ENCODE assay signal across 23 cellular contexts in genomic region chr10:71825217-71825616, GRCh38. TPM values are rescaled to one million over a fixed set of nuclear protein-coding genes. Genes with fewer than 3 reads are reported as not detected.
DNase-seq lines count a peak whose midpoint lies in the region; ATAC-seq, FAIRE-seq and TF ChIP-seq lines count a peak whose summit lies in the region.
"Had no signal": no experiment of that assay in that cellular context is flagged by ENCODE, and none has a peak within 500 bp of the region (broad histone marks: within the 10 kb centered on the region; RNA-seq: fewer than 3 reads in every experiment).

No MANE protein-coding gene starts in this region.

- no peak overlapping the region for H3K27ac ChIP-seq in GM12878 (ENCODE audit: control insufficient read depth, insufficient read depth)
- H3K27ac ChIP-seq in osteoblast (ENCODE audit: low read depth, low read length): no peak overlapping the region

- H3K27ac Mint-ChIP-seq in activated CD4-positive, alpha-beta memory T cell treated with anti-CD3 and anti-CD28 coated beads for 36 hours: no peak overlapping the region
- H3K27ac Mint-ChIP-seq: activated CD8-positive, alpha-beta T cell treated with anti-CD3 and anti-CD28 coated beads, Interleukin-2, amount 10 ng/mL, durations not matched to agents 7 days and 5 days; activated naive CD4-positive, alpha-beta T cell treated with anti-CD3 and anti-CD28 coated beads, Interleukin-2, amount 10 ng/mL, durations not matched to agents 7 days and 5 days; CD8-positive, alpha-beta T cell; natural killer cell treated with Interleukin-12 subunit alpha and Interleukin-12 subunit beta and Interleukin-15 and Interleukin-18, amount 100 ng/mL, for 72 hours; stimulated activated memory B cell treated with anti-CD40 and anti-IgM and Interleukin-4, amounts not matched to agents 10 μg/mL and 1 μg/mL and 100 μg/mL, for 72 hours had no signal

- no peak for FAIRE-seq in GM12878 (lab: Jason Lieb, UNC)
- FAIRE-seq: RCC 7860 had no signal

- H3K36me3 Mint-ChIP-seq in activated CD4-positive, alpha-beta memory T cell treated with anti-CD3 and anti-CD28 coated beads for 36 hours: peaks cover 28% of the 10 kb centered on the region

- H3K9me2 ChIP-seq in Loucy (replicated peaks; ENCODE audit: low read depth, low read length): no peaks in the 10 kb centered on the region

- H3K4me3 ChIP-seq in GM06990 (replicated peaks; ENCODE audit: low read depth, low read length) (no peak overlapping the region), Loucy (ENCODE audit: low read length, poor library complexity, severe bottlenecking) (no peak overlapping the region), GM12878 (no peak overlapping the region), osteoblast (ENCODE audit: insufficient read depth, low read length) (no peak overlapping the region)

- no peak overlapping the region for H3K4me3 Mint-ChIP-seq in activated CD4-positive, alpha-beta memory T cell treated with anti-CD3 and anti-CD28 coated beads for 36 hours
- H3K4me3 Mint-ChIP-seq: activated CD8-positive, alpha-beta T cell treated with anti-CD3 and anti-CD28 coated beads, Interleukin-2, amount 10 ng/mL, durations not matched to agents 7 days and 5 days; activated naive CD4-positive, alpha-beta T cell treated with anti-CD3 and anti-CD28 coated beads, Interleukin-2, amount 10 ng/mL, durations not matched to agents 7 days and 5 days; activated T-cell treated with anti-CD3 and anti-CD28 coated beads, Interleukin-2, amount 50 U/mL, for 4 hours; CD8-positive, alpha-beta T cell; IgD-negative memory B cell; natural killer cell treated with Interleukin-12 subunit alpha and Interleukin-12 subunit beta and Interleukin-15 and Interleukin-18, amount 100 ng/mL, for 72 hours; stimulated activated memory B cell treated with anti-CD40 and anti-IgM and Interleukin-4, amounts not matched to agents 10 μg/mL and 1 μg/mL and 100 μg/mL, for 72 hours had no signal

- H3K79me2 ChIP-seq in Loucy (ENCODE audit: insufficient read depth, low read length): no peaks in the 10 kb centered on the region
- H3K79me2 ChIP-seq in GM12878 (ENCODE audit: control insufficient read depth, insufficient read depth, low read length): no peaks in the 10 kb centered on the region
- peaks cover 21% of the 10 kb centered on the region for H3K79me2 ChIP-seq in osteoblast (ENCODE audit: insufficient read depth, low read length)

- H3K9me3 Mint-ChIP-seq in activated CD4-positive, alpha-beta memory T cell treated with anti-CD3 and anti-CD28 coated beads for 36 hours: no peaks in the 10 kb centered on the region
- H3K9me3 Mint-ChIP-seq: activated naive CD4-positive, alpha-beta T cell treated with anti-CD3 and anti-CD28 coated beads, Interleukin-2, amount 10 ng/mL, durations not matched to agents 7 days and 5 days; activated T-cell treated with anti-CD3 and anti-CD28 coated beads, Interleukin-2, amount 50 U/mL, for 4 hours; CD8-positive, alpha-beta T cell; IgD-negative memory B cell; natural killer cell treated with Interleukin-12 subunit alpha and Interleukin-12 subunit beta and Interleukin-15 and Interleukin-18, amount 100 ng/mL, for 72 hours; stimulated activated memory B cell treated with anti-CD40 and anti-IgM and Interleukin-4, amounts not matched to agents 10 μg/mL and 1 μg/mL and 100 μg/mL, for 72 hours had no signal

- H3K9ac ChIP-seq in Loucy (ENCODE audit: low read depth, low read length, poor library complexity, severe bottlenecking) (no peak overlapping the region), GM12878 (ENCODE audit: control insufficient read depth, insufficient read depth, low read length) (no peak overlapping the region)

- POLR2A ChIA-PET in GM12878 (lab: Charles Lee): no interaction called here
- POLR2A ChIA-PET in activated CD4-positive, alpha-beta memory T cell treated with anti-CD3 and anti-CD28 coated beads for 36 hours (lab: Charles Lee): no interaction called here

- no peak for TF ChIP-seq EP300 in GM12878 (IDR thresholded peaks at IDR 0.05; ENCODE audit: borderline replicate concordance in 1 of 2, control insufficient read depth in 1 of 2, low read depth in 2 of 2, low read length in 2 of 2)

- peaks cover 8% of the 10 kb centered on the region for H3K4me1 ChIP-seq in Loucy (ENCODE audit: insufficient read depth, low read length, poor library complexity, severe bottlenecking)
- H3K4me1 ChIP-seq in GM12878 (ENCODE audit: control insufficient read depth, insufficient read depth, low read length): no peaks in the 10 kb centered on the region
- no peaks in the 10 kb centered on the region for H3K4me1 ChIP-seq in osteoblast (ENCODE audit: insufficient read depth, low read length)

- TF ChIP-seq POLR2A in GM12878 (IDR thresholded peaks at IDR 0.05; ENCODE audit: low read depth, low read length): no peak

- peaks cover 40% of the 10 kb centered on the region for H3K36me3 ChIP-seq in GM06990 (ENCODE audit: control insufficient read depth, insufficient read depth, low read length)
- H3K36me3 ChIP-seq in Loucy (ENCODE audit: insufficient read depth, low read length): peaks cover 83% of the 10 kb centered on the region
- H3K36me3 ChIP-seq in GM12878 (ENCODE audit: control insufficient read depth in 2 of 2, insufficient read depth in 2 of 2, low read length in 1 of 2): peaks cover 38 to 68% of the 10 kb centered on the region in 2 experiments
- peaks cover 85% of the 10 kb centered on the region for H3K36me3 ChIP-seq in osteoblast (ENCODE audit: insufficient read depth, low read length)

- TF ChIP-seq RAD21 in GM12878 (IDR thresholded peaks at IDR 0.05; ENCODE audit: insufficient read depth, low read depth, low read length): 0 out of 2 replicates have a peak, but pooled peaks have one; percentile 6

- in situ Hi-C loops in GM12878 (cut with MboI) (no loop called here), G401 (cut with HindIII; ENCODE audit: low sequenced_read_pairs) (no loop called here)

- H3K4me2 ChIP-seq in Loucy (ENCODE audit: low read depth, low read length, poor library complexity, severe bottlenecking): no peak overlapping the region
- no peak overlapping the region for H3K4me2 ChIP-seq in GM12878 (ENCODE audit: control insufficient read depth, insufficient read depth)
- no peak overlapping the region for H3K4me2 ChIP-seq in osteoblast (ENCODE audit: insufficient read depth, low read length)

- DNase-seq in GM06990 (ENCODE audit: extremely low read depth, insufficient read length) (no peak), GM12878 (ENCODE audit: low read depth, low spot score) (no peak), osteoblast (ENCODE audit: insufficient read length, low spot score, missing footprints) (no peak), NCI-H446 treated with DMSO at 0.1 percent for 48 hours (lab: John Stamatoyannopoulos, UW) (no peak), G401 (ENCODE audit: low spot score) (no peak)
- no peak for DNase-seq in activated CD4-positive, alpha-beta memory T cell treated with anti-CD3 and anti-CD28 coated beads for 36 hours
- DNase-seq: activated CD4-positive, CD25-positive, alpha-beta regulatory T cell; activated CD8-positive, alpha-beta T cell treated with anti-CD3 and anti-CD28 coated beads, Interleukin-2, amount 10 ng/mL, durations not matched to agents 7 days and 5 days; activated naive CD4-positive, alpha-beta T cell treated with anti-CD3 and anti-CD28 coated beads, Interleukin-2, amount 10 ng/mL, durations not matched to agents 7 days and 5 days; activated T-cell treated with anti-CD3 and anti-CD28 coated beads, Interleukin-2, amount 50 U/mL, for 4 hours; anterior cingulate cortex; CD8-positive, alpha-beta T cell; cerebellar nuclear complex; DMS153; effector memory CD4-positive, alpha-beta T cell; left colon; NCI-H1694 treated with DMSO at 0.1 percent for 48 hours; stimulated activated CD4-positive, alpha-beta T cell treated with anti-CD3 and anti-CD28 coated beads, Interleukin-1b, Interleukin-23, amount 100 ng/mL, for 48 hours had no signal

- no peaks in the 10 kb centered on the region for H3K27me3 Mint-ChIP-seq in activated CD4-positive, alpha-beta memory T cell treated with anti-CD3 and anti-CD28 coated beads for 36 hours
- H3K27me3 Mint-ChIP-seq: activated naive CD4-positive, alpha-beta T cell treated with anti-CD3 and anti-CD28 coated beads, Interleukin-2, amount 10 ng/mL, durations not matched to agents 7 days and 5 days; IgD-negative memory B cell; natural killer cell treated with Interleukin-12 subunit alpha and Interleukin-12 subunit beta and Interleukin-15 and Interleukin-18, amount 100 ng/mL, for 72 hours; stimulated activated memory B cell treated with anti-CD40 and anti-IgM and Interleukin-4, amounts not matched to agents 10 μg/mL and 1 μg/mL and 100 μg/mL, for 72 hours had no signal

- no TSS peak for BruUV-seq in GM12878 (replicated peaks; lab: Mats Ljungman, UMichigan)

- ATAC-seq in GM12878: no peak
- ATAC-seq: activated CD8-positive, alpha-beta T cell treated with anti-CD3 and anti-CD28 coated beads, Interleukin-2, amount 10 ng/mL, durations not matched to agents 7 days and 5 days; activated T-cell treated with anti-CD3 and anti-CD28 coated beads, Interleukin-2, amount 50 U/mL, for 4 hours; CD8-positive, alpha-beta T cell; left colon; natural killer cell treated with Interleukin-12 subunit alpha and Interleukin-12 subunit beta and Interleukin-15 and Interleukin-18, amount 100 ng/mL, for 72 hours; stimulated activated memory B cell treated with anti-CD40 and anti-IgM and Interleukin-4, amounts not matched to agents 10 μg/mL and 1 μg/mL and 100 μg/mL, for 72 hours had no signal

- RAD21 ChIA-PET in GM12878 (lab: Charles Lee; ENCODE audit: unreplicated experiment): interaction anchor here (2.1 kb wide), 1 partner anchor 71 kb away, joined by 7 read pairs; no protein-coding TSS in a partner anchor

- peak; percentile 4 for TF ChIP-seq CTCF in GM06990 (IDR thresholded peaks at IDR 0.05; ENCODE audit: insufficient read depth, low read length, poor library complexity, severe bottlenecking)
- TF ChIP-seq CTCF in Loucy (conservative IDR thresholded peaks at IDR 0.05; ENCODE audit: low read length): peak; percentile 46
- TF ChIP-seq CTCF in GM12878 (IDR thresholded peaks at IDR 0.05 in 2 of 3, conservative IDR thresholded peaks at IDR 0.05 in 1 of 3; ENCODE audit: control insufficient read depth in 2 of 3, extremely low read depth in 1 of 3, insufficient read depth in 1 of 3, low read depth in 3 of 3, low read length in 3 of 3): 0 out of 6 replicates have a peak, but pooled peaks of 1 of the 3 experiments have one; percentile 6
- peak; percentile 5 for TF ChIP-seq CTCF in osteoblast (IDR thresholded peaks at IDR 0.05; ENCODE audit: extremely low read depth, low read depth, low read length)

- H3K4me1 Mint-ChIP-seq in activated CD4-positive, alpha-beta memory T cell treated with anti-CD3 and anti-CD28 coated beads for 36 hours (ENCODE audit: low read depth): peaks cover 11% of the 10 kb centered on the region

- H3K27me3 ChIP-seq in GM06990 (replicated peaks; ENCODE audit: control insufficient read depth, insufficient read depth, low read length) (no peaks in the 10 kb centered on the region), Loucy (ENCODE audit: insufficient read depth, low read length, poor library complexity, severe bottlenecking) (no peaks in the 10 kb centered on the region), GM12878 (replicated peaks in 1 of 2; ENCODE audit: control insufficient read depth in 2 of 2, insufficient read depth in 2 of 2, low read length in 1 of 2) (no peaks in the 10 kb centered on the region), osteoblast (ENCODE audit: insufficient read depth, low read length) (no peaks in the 10 kb centered on the region)

- no peaks in the 10 kb centered on the region for H3F3A ChIP-seq in Loucy (ENCODE audit: low read depth)

- 87% methylated on average over 11 of the region's 11 CpGs for WGBS in GM12878 (ENCODE audit: insufficient coverage, insufficient replicate concordance, low lambda C conversion rate, missing lambda C conversion rate)

- SMC1A ChIA-PET in GM12878 (lab: Charles Lee; ENCODE audit: uncharacterized antibody, unreplicated experiment): interaction anchor here (1.1 to 3.1 kb wide), 2 partner anchors 19 to 71 kb away, joined by 3 to 17 read pairs; no protein-coding TSS in a partner anchor

- H4K20me1 ChIP-seq in Loucy (ENCODE audit: insufficient read depth, low read length, poor library complexity, severe bottlenecking) (no peaks in the 10 kb centered on the region), GM12878 (ENCODE audit: control insufficient read depth, insufficient read depth) (no peaks in the 10 kb centered on the region), osteoblast (ENCODE audit: insufficient read depth, low read length) (peaks cover 45% of the 10 kb centered on the region)

- no peaks in the 10 kb centered on the region for H3K9me3 ChIP-seq in Loucy (ENCODE audit: insufficient read depth, low read depth, low read length)
- no peaks in the 10 kb centered on the region; the same call in 2 of the 3 replicates for H3K9me3 ChIP-seq in GM12878 (replicated peaks; ENCODE audit: control insufficient read depth, insufficient read depth, low read length)
- H3K9me3 ChIP-seq in osteoblast (ENCODE audit: low read depth, low read length): no peaks in the 10 kb centered on the region

- intact Hi-C loops in GM12878 (cut with micrococcal nuclease; ENCODE audit: unreplicated experiment): no loop called here
- intact Hi-C loops in activated CD4-positive, alpha-beta memory T cell treated with anti-CD3 and anti-CD28 coated beads for 36 hours (cut with micrococcal nuclease): no loop called here

- no peak overlapping the region for H2AFZ ChIP-seq in Loucy (ENCODE audit: low read length)
- H2AFZ ChIP-seq in GM12878 (ENCODE audit: control insufficient read depth, low read depth, low read length): no peak overlapping the region
- H2AFZ ChIP-seq in osteoblast (ENCODE audit: low read length): no peak overlapping the region

- CTCF ChIA-PET in GM12878 (lab: Yijun Ruan, JAX): interaction anchor here (0.5 to 1.2 kb wide), 3 partner anchors 71 to 217 kb away, joined by 3 to 8 read pairs (median 3); no protein-coding TSS in a partner anchor
- CTCF ChIA-PET in activated CD4-positive, alpha-beta memory T cell treated with anti-CD3 and anti-CD28 coated beads for 36 hours (lab: Charles Lee): no interaction called here

RNA-seq across cellular contexts. Expression of gene PSAP, which starts 25.8 kb away (rescaled TPM):
- 269 and 285 TPM in 2 replicates for total RNA-seq in GM12878 (2013; cell fraction: nucleolus; rRNA removed)
- total RNA-seq in GM12878 (2014; rRNA removed): 287 and 299 TPM in 2 replicates
- total RNA-seq in GM12878 (2014; rRNA removed; fragmentation: Illumina TruSeq; extraction: Trizol): 178 and 179 TPM in 2 replicates
- 336 and 346 TPM in 2 replicates for total RNA-seq in GM12878 (2021)
- polyA plus RNA-seq in GM12878 (2011; ENCODE audit: low read depth): 193 TPM
- 190 and 232 TPM in 2 replicates for polyA plus RNA-seq in GM12878 (2011; rRNA removed)
- 284 and 288 TPM in 2 replicates for polyA plus RNA-seq in GM12878 (2011; cell fraction: cytosol; rRNA removed)
- 240 and 286 TPM in 2 replicates for polyA plus RNA-seq in GM12878 (2011; cell fraction: nucleus; rRNA removed)
- 258 and 314 TPM in 2 replicates for polyA plus RNA-seq in GM12878 (2012)
- 251 and 258 TPM in 2 replicates for polyA plus RNA-seq in GM12878 (2014; fragmentation: Illumina TruSeq; extraction: Trizol)
- 100 to 1,000 TPM; 280 to 312 TPM for polyA plus RNA-seq in GM12878 (2014; fragmentation: Nextera tagmentation; extraction: Ambion mirVana)
- 309 and 310 TPM in 2 replicates for polyA plus RNA-seq in GM12878 (2014; rRNA removed)
- 100 to 1,000 TPM; 275 to 291 TPM for polyA plus RNA-seq in GM12878 (2016; fragmentation: Nextera tagmentation; extraction: Ambion mirVana)
- 185 and 279 TPM in 2 replicates for polyA minus RNA-seq in GM12878 (2011; rRNA and poly(A)+ RNA removed)
- polyA minus RNA-seq in GM12878 (2011; cell fraction: cytosol; rRNA and poly(A)+ RNA removed): 85.0 and 93.7 TPM in 2 replicates
- 43.9 and 51.0 TPM in 2 replicates for polyA minus RNA-seq in GM12878 (2011; cell fraction: nucleus; rRNA and poly(A)+ RNA removed)
- 1,248 and 1,391 TPM in 2 replicates for total RNA-seq in osteoblast
- total RNA-seq in activated CD4-positive, alpha-beta memory T cell treated with anti-CD3 and anti-CD28 coated beads for 36 hours: 100 to 1,000 TPM; 137 to 144 TPM
- total RNA-seq in G401 (2014; rRNA removed; shearing (Covaris generic)): 582 and 588 TPM in 2 replicates

RNA-seq across cellular contexts. Expression of gene VSIR, which starts 51.9 kb away (rescaled TPM):
- 68.6 and 75.4 TPM in 2 replicates for total RNA-seq in GM12878 (2013; cell fraction: nucleolus; rRNA removed)
- total RNA-seq in GM12878 (2014; rRNA removed): 8.6 and 14.7 TPM in 2 replicates
- 5.1 and 5.9 TPM in 2 replicates for total RNA-seq in GM12878 (2014; rRNA removed; fragmentation: Illumina TruSeq; extraction: Trizol)
- total RNA-seq in GM12878 (2021): 12.1 and 12.5 TPM in 2 replicates
- 3.6 TPM for polyA plus RNA-seq in GM12878 (2011; ENCODE audit: low read depth)
- 0.78 and 2.4 TPM in 2 replicates for polyA plus RNA-seq in GM12878 (2011; rRNA removed)
- 2.7 and 3.3 TPM in 2 replicates for polyA plus RNA-seq in GM12878 (2011; cell fraction: cytosol; rRNA removed)
- 5.1 and 6.0 TPM in 2 replicates for polyA plus RNA-seq in GM12878 (2011; cell fraction: nucleus; rRNA removed)
- 9.2 and 12.0 TPM in 2 replicates for polyA plus RNA-seq in GM12878 (2012)
- 0.76 and 6.3 TPM in 2 replicates for polyA plus RNA-seq in GM12878 (2014; fragmentation: Illumina TruSeq; extraction: Trizol)
- polyA plus RNA-seq in GM12878 (2014; fragmentation: Nextera tagmentation; extraction: Ambion mirVana): under 1 TPM; 0.19 to 0.24 TPM
- 8.5 and 10.4 TPM in 2 replicates for polyA plus RNA-seq in GM12878 (2014; rRNA removed)
- 1 to 10 TPM; 7.0 to 9.2 TPM for polyA plus RNA-seq in GM12878 (2016; fragmentation: Nextera tagmentation; extraction: Ambion mirVana)
- polyA minus RNA-seq in GM12878 (2011; rRNA and poly(A)+ RNA removed): 2.6 and 5.9 TPM in 2 replicates
- polyA minus RNA-seq in GM12878 (2011; cell fraction: cytosol; rRNA and poly(A)+ RNA removed): 0.67 and 0.94 TPM in 2 replicates
- 4.0 and 4.9 TPM in 2 replicates for polyA minus RNA-seq in GM12878 (2011; cell fraction: nucleus; rRNA and poly(A)+ RNA removed)
- 69.5 and 75.3 TPM in 2 replicates for total RNA-seq in osteoblast
- total RNA-seq in activated CD4-positive, alpha-beta memory T cell treated with anti-CD3 and anti-CD28 coated beads for 36 hours: 100 to 1,000 TPM; 112 TPM
- total RNA-seq in G401 (2014; rRNA removed; shearing (Covaris generic)): 1.2 and 1.5 TPM in 2 replicates
